27 cellular contexts compared by ENCODE assay signal in the genomic region with DNA sequence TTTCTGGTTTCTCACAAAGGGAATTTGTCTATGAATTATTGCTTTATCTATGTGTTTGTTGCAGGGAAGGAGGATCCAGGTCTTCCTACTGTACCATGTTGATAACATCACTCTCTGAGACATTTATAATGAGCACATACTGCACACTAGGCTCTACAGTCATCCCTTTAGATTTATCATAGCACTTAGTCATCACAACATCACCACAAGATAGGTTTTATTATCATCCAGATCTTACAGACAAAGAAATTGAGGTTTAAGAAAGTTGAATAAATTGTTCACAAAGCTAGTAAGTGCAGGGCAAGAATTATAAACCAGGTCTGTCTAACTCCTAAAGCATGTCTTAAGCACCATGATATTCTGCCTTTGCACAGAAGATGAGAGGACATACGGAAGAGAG.
"Had no signal": no experiment of that assay in that cellular context is flagged by ENCODE, and none has a peak within 500 bp of the region (broad histone marks: within the 10 kb centered on the region; RNA-seq: fewer than 3 reads in every experiment).

No MANE protein-coding gene starts in this region.

- H3K27me3 Mint-ChIP-seq: activated CD4-positive, alpha-beta memory T cell treated with anti-CD3 and anti-CD28 coated beads, Interleukin-2, amount 10 ng/mL, durations not matched to agents 7 days and 5 days had no signal

- ATAC-seq: activated T-helper 17 cell treated with anti-CD3 and anti-CD28 coated beads, Interleukin-2, amount 50 U/mL, for 72 hours; body of pancreas; Right ventricle myocardium inferior had no signal

- H3K9me3 Mint-ChIP-seq: activated CD4-positive, alpha-beta memory T cell treated with anti-CD3 and anti-CD28 coated beads, Interleukin-2, amount 10 ng/mL, durations not matched to agents 7 days and 5 days had no signal

- H3K4me3 Mint-ChIP-seq: activated B cell treated with CpG ODN at 0.5 μM for 24 hours; activated CD4-positive, alpha-beta memory T cell treated with anti-CD3 and anti-CD28 coated beads, Interleukin-2, amount 10 ng/mL, durations not matched to agents 7 days and 5 days; activated naive CD4-positive, alpha-beta T cell treated with anti-CD3 and anti-CD28 coated beads for 36 hours; activated naive CD8-positive, alpha-beta T cell; activated T-helper 17 cell treated with anti-CD3 and anti-CD28 coated beads, Interleukin-2, amount 50 U/mL, for 72 hours; T-helper 2 cell treated with Interferon-gamma antibody and Interleukin-4, amounts not matched to agents 5 μg/mL and 100 μg/mL, for 36 hours had no signal

- H3K4me3 ChIP-seq: ascending aorta, body of pancreas, MG63, SK-N-MC had no signal

- DNase-seq: activated B cell treated with CpG ODN at 0.5 μM for 24 hours; activated CD4-positive, alpha-beta memory T cell treated with anti-CD3 and anti-CD28 coated beads, Interleukin-2, amount 10 ng/mL, durations not matched to agents 7 days and 5 days; activated CD4-positive, alpha-beta T cell treated with anti-CD3 and anti-CD28 coated beads, Interleukin-2, amount 50 U/mL, for 1 hour; activated gamma-delta T cell; activated naive CD4-positive, alpha-beta T cell treated with anti-CD3 and anti-CD28 coated beads for 36 hours; activated T-cell treated with anti-CD3 and anti-CD28 coated beads for 4 hours; activated T-cell treated with anti-CD3 and anti-CD28 coated beads, Interleukin-2, amount 50 U/mL, for 48 hours; body of pancreas; central memory CD4-positive, alpha-beta T cell; MG63; MV-4-11; NCI-H1092 treated with DMSO at 0.1 percent for 48 hours; NCI-H1417 treated with DMSO at 0.1 percent for 48 hours; NCI-H1694; NCI-H2029; NCI-H345; NCI-H510A; NCI-H526 treated with DMSO at 0.1 percent for 48 hours; NCI-H82; RPMI8226; SW 1271 had no signal

- H3K27ac Mint-ChIP-seq: activated B cell treated with CpG ODN at 0.5 μM for 24 hours; activated CD4-positive, alpha-beta memory T cell treated with anti-CD3 and anti-CD28 coated beads, Interleukin-2, amount 10 ng/mL, durations not matched to agents 7 days and 5 days; activated naive CD4-positive, alpha-beta T cell treated with anti-CD3 and anti-CD28 coated beads for 36 hours; activated naive CD8-positive, alpha-beta T cell; activated T-helper 17 cell treated with anti-CD3 and anti-CD28 coated beads, Interleukin-2, amount 50 U/mL, for 72 hours; T-helper 2 cell treated with Interferon-gamma antibody and Interleukin-4, amounts not matched to agents 5 μg/mL and 100 μg/mL, for 36 hours had no signal

- H3K4me1 Mint-ChIP-seq: activated B cell treated with CpG ODN at 0.5 μM for 24 hours; activated CD4-positive, alpha-beta memory T cell treated with anti-CD3 and anti-CD28 coated beads, Interleukin-2, amount 10 ng/mL, durations not matched to agents 7 days and 5 days; activated T-helper 17 cell treated with anti-CD3 and anti-CD28 coated beads, Interleukin-2, amount 50 U/mL, for 72 hours had no signal
